In the genomic region with DNA sequence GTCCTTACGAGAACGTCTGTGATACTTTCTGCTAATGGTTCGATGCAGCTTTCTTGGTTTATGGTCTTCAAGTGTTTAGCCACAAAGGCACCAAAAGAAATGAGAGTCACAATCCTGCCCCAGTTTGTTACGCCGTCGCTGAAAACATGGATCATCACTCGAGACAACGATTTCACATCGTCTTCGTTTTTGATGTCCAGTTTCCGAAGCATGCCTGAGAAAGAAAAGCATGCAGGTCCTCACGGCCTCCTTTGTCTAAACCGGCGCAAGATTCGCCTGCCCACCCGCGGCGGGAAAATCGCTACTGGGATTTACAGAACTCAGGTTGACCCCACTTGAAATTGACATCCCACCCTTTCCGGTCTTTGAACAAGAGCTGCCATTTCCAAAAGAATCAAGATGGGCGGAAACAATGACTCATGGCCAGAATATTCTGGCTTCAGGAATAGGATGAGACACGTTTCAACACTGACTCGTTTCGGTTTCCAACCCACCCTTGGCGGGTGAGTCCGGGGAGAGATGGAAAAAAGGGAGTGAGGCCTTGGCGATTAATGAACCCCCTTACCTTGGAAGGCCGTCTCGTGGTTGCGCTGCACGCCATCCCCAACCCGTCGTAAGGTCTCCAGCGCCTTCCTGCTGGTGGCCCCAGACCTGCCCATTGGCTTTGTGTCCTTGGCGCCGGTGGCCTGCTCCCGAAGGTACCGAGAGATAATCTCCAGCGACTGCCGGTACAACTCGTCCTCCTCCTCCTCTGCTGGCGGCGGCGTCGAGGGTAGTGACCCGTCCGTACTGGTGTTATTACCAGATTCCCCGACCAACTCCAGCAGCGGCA, we compare ENCODE assay signal across 1 cellular context.
TF ChIP-seq lines count a peak whose summit lies in the region.

No MANE protein-coding gene starts in this region.

TF ChIP-seq in HepG2, 621 proteins besides CTCF, POLR2A, EP300 and RAD21 (continued from another document and continues in another):
- TF ChIP-seq EEA1 (CRISPR knock-in tag; IDR thresholded peaks at IDR 0.05; ENCODE audit: borderline replicate concordance) (peak; percentile 20; the same call in 1 of the 2 replicates), ELF3 (CRISPR knock-in tag; IDR thresholded peaks at IDR 0.05) (0 out of 2 replicates have a peak, but pooled peaks have one; percentile 8), HHEX (CRISPR knock-in tag; IDR thresholded peaks at IDR 0.05) (no peak), HNRNPK (IDR thresholded peaks at IDR 0.05; ENCODE audit: low read depth, low read length, poor library complexity, severe bottlenecking) (no peak), ZNF775 (CRISPR knock-in tag; IDR thresholded peaks at IDR 0.05; ENCODE audit: borderline replicate concordance) (no peak), SMAD1 (CRISPR knock-in tag; IDR thresholded peaks at IDR 0.05; ENCODE audit: borderline replicate concordance, low read depth) (no peak), THYN1 (CRISPR knock-in tag; IDR thresholded peaks at IDR 0.05; ENCODE audit: borderline replicate concordance, low read depth) (no peak), ZBTB42 (CRISPR knock-in tag; IDR thresholded peaks at IDR 0.05) (no peak), BRD4 (CRISPR knock-in tag; IDR thresholded peaks at IDR 0.05) (no peak), RFX1 (IDR thresholded peaks at IDR 0.05) (no peak), RNF2 (conservative IDR thresholded peaks at IDR 0.05; ENCODE audit: low read depth) (no peak), GPN1 (CRISPR knock-in tag; IDR thresholded peaks at IDR 0.05; ENCODE audit: borderline replicate concordance) (no peak), KDM3A (CRISPR knock-in tag; IDR thresholded peaks at IDR 0.05; ENCODE audit: low read depth) (no peak), NCOA5 (CRISPR knock-in tag; IDR thresholded peaks at IDR 0.05) (no peak), WIZ (CRISPR knock-in tag; IDR thresholded peaks at IDR 0.05) (no peak), HCFC1 (IDR thresholded peaks at IDR 0.05; ENCODE audit: low read depth, low read length) (no peak), ZNF567 (CRISPR knock-in tag; IDR thresholded peaks at IDR 0.05; ENCODE audit: borderline replicate concordance) (no peak), ZNF180 (CRISPR knock-in tag; IDR thresholded peaks at IDR 0.05; ENCODE audit: borderline replicate concordance, low read depth) (no peak), ZC3H13 (CRISPR knock-in tag; IDR thresholded peaks at IDR 0.05) (peak; percentile 22; the same call in 1 of the 2 replicates), ZNF160 (CRISPR knock-in tag; IDR thresholded peaks at IDR 0.05) (no peak), SOX6 (IDR thresholded peaks at IDR 0.05) (no peak), SOX6 (CRISPR knock-in tag; IDR thresholded peaks at IDR 0.05) (no peak), CENPT (CRISPR knock-in tag; IDR thresholded peaks at IDR 0.05; ENCODE audit: low read depth) (no peak), ZNF572 (CRISPR knock-in tag; IDR thresholded peaks at IDR 0.05) (0 out of 2 replicates have a peak, but pooled peaks have one; percentile 34), ZNF773 (CRISPR knock-in tag; IDR thresholded peaks at IDR 0.05; ENCODE audit: borderline replicate concordance) (no peak), SRY (CRISPR knock-in tag; IDR thresholded peaks at IDR 0.05) (no peak), NR2F2 (IDR thresholded peaks at IDR 0.05; ENCODE audit: borderline replicate concordance, low read depth) (no peak)
- TF ChIP-seq, protein P1, sequence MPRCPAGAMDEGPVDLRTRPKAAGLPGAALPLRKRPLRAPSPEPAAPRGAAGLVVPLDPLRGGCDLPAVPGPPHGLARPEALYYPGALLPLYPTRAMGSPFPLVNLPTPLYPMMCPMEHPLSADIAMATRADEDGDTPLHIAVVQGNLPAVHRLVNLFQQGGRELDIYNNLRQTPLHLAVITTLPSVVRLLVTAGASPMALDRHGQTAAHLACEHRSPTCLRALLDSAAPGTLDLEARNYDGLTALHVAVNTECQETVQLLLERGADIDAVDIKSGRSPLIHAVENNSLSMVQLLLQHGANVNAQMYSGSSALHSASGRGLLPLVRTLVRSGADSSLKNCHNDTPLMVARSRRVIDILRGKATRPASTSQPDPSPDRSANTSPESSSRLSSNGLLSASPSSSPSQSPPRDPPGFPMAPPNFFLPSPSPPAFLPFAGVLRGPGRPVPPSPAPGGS (CRISPR knock-in tag; IDR thresholded peaks at IDR 0.05), result no peak
- TF ChIP-seq, protein P2, sequence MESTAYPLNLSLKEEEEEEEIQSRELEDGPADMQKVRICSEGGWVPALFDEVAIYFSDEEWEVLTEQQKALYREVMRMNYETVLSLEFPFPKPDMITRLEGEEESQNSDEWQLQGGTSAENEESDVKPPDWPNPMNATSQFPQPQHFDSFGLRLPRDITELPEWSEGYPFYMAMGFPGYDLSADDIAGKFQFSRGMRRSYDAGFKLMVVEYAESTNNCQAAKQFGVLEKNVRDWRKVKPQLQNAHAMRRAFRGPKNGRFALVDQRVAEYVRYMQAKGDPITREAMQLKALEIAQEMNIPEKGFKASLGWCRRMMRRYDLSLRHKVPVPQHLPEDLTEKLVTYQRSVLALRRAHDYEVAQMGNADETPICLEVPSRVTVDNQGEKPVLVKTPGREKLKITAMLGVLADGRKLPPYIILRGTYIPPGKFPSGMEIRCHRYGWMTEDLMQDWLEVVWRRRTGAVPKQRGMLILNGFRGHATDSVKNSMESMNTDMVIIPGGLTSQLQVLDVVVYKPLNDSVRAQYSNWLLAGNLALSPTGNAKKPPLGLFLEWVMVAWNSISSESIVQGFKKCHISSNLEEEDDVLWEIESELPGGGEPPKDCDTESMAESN (CRISPR knock-in tag; conservative IDR thresholded peaks at IDR 0.05), result no peak
- TF ChIP-seq, protein P3, sequence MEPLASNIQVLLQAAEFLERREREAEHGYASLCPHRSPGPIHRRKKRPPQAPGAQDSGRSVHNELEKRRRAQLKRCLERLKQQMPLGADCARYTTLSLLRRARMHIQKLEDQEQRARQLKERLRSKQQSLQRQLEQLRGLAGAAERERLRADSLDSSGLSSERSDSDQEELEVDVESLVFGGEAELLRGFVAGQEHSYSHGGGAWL (CRISPR knock-in tag; IDR thresholded peaks at IDR 0.05), result no peak
- TF ChIP-seq, protein P4, sequence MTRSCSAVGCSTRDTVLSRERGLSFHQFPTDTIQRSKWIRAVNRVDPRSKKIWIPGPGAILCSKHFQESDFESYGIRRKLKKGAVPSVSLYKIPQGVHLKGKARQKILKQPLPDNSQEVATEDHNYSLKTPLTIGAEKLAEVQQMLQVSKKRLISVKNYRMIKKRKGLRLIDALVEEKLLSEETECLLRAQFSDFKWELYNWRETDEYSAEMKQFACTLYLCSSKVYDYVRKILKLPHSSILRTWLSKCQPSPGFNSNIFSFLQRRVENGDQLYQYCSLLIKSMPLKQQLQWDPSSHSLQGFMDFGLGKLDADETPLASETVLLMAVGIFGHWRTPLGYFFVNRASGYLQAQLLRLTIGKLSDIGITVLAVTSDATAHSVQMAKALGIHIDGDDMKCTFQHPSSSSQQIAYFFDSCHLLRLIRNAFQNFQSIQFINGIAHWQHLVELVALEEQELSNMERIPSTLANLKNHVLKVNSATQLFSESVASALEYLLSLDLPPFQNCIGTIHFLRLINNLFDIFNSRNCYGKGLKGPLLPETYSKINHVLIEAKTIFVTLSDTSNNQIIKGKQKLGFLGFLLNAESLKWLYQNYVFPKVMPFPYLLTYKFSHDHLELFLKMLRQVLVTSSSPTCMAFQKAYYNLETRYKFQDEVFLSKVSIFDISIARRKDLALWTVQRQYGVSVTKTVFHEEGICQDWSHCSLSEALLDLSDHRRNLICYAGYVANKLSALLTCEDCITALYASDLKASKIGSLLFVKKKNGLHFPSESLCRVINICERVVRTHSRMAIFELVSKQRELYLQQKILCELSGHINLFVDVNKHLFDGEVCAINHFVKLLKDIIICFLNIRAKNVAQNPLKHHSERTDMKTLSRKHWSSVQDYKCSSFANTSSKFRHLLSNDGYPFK (CRISPR knock-in tag; IDR thresholded peaks at IDR 0.05; ENCODE audit: borderline replicate concordance), result no peak
- TF ChIP-seq, protein P5, sequence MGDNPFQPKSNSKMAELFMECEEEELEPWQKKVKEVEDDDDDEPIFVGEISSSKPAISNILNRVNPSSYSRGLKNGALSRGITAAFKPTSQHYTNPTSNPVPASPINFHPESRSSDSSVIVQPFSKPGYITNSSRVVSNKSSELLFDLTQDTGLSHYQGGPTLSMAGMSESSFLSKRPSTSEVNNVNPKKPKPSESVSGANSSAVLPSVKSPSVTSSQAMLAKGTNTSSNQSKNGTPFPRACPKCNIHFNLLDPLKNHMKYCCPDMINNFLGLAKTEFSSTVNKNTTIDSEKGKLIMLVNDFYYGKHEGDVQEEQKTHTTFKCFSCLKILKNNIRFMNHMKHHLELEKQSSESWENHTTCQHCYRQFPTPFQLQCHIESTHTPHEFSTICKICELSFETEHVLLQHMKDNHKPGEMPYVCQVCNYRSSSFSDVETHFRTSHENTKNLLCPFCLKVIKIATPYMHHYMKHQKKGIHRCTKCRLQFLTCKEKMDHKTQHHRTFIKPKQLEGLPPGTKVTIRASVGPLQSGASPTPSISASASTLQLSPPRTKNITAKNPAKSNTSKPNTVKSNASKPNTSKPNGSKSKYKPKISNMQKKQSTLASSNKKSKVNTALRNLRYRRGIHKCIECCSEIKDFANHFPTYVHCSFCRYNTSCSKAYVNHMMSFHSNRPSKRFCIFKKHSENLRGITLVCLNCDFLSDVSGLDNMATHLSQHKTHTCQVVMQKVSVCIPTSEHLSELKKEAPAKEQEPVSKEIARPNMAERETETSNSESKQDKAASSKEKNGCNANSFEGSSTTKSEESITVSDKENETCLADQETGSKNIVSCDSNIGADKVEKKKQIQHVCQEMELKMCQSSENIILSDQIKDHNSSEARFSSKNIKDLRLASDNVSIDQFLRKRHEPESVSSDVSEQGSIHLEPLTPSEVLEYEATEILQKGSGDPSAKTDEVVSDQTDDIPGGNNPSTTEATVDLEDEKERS (CRISPR knock-in tag; IDR thresholded peaks at IDR 0.05), result no peak
- TF ChIP-seq, protein P6, sequence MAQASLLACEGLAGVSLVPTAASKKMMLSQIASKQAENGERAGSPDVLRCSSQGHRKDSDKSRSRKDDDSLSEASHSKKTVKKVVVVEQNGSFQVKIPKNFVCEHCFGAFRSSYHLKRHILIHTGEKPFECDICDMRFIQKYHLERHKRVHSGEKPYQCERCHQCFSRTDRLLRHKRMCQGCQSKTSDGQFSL (CRISPR knock-in tag; IDR thresholded peaks at IDR 0.05), result no peak
- TF ChIP-seq, protein P7, sequence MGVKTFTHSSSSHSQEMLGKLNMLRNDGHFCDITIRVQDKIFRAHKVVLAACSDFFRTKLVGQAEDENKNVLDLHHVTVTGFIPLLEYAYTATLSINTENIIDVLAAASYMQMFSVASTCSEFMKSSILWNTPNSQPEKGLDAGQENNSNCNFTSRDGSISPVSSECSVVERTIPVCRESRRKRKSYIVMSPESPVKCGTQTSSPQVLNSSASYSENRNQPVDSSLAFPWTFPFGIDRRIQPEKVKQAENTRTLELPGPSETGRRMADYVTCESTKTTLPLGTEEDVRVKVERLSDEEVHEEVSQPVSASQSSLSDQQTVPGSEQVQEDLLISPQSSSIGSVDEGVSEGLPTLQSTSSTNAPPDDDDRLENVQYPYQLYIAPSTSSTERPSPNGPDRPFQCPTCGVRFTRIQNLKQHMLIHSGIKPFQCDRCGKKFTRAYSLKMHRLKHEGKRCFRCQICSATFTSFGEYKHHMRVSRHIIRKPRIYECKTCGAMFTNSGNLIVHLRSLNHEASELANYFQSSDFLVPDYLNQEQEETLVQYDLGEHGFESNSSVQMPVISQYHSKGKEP (CRISPR knock-in tag; IDR thresholded peaks at IDR 0.05), result no peak
- TF ChIP-seq, protein P8, sequence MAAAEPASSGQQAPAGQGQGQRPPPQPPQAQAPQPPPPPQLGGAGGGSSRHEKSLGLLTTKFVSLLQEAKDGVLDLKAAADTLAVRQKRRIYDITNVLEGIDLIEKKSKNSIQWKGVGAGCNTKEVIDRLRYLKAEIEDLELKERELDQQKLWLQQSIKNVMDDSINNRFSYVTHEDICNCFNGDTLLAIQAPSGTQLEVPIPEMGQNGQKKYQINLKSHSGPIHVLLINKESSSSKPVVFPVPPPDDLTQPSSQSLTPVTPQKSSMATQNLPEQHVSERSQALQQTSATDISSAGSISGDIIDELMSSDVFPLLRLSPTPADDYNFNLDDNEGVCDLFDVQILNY (CRISPR knock-in tag; conservative IDR thresholded peaks at IDR 0.05), result no peak
- TF ChIP-seq, protein P9, sequence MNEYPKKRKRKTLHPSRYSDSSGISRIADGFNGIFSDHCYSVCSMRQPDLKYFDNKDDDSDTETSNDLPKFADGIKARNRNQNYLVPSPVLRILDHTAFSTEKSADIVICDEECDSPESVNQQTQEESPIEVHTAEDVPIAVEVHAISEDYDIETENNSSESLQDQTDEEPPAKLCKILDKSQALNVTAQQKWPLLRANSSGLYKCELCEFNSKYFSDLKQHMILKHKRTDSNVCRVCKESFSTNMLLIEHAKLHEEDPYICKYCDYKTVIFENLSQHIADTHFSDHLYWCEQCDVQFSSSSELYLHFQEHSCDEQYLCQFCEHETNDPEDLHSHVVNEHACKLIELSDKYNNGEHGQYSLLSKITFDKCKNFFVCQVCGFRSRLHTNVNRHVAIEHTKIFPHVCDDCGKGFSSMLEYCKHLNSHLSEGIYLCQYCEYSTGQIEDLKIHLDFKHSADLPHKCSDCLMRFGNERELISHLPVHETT (CRISPR knock-in tag; conservative IDR thresholded peaks at IDR 0.05), result no peak
- TF ChIP-seq, protein P10, sequence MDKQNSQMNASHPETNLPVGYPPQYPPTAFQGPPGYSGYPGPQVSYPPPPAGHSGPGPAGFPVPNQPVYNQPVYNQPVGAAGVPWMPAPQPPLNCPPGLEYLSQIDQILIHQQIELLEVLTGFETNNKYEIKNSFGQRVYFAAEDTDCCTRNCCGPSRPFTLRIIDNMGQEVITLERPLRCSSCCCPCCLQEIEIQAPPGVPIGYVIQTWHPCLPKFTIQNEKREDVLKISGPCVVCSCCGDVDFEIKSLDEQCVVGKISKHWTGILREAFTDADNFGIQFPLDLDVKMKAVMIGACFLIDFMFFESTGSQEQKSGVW (CRISPR knock-in tag; IDR thresholded peaks at IDR 0.05; ENCODE audit: borderline replicate concordance), result no peak
- TF ChIP-seq, protein P11, sequence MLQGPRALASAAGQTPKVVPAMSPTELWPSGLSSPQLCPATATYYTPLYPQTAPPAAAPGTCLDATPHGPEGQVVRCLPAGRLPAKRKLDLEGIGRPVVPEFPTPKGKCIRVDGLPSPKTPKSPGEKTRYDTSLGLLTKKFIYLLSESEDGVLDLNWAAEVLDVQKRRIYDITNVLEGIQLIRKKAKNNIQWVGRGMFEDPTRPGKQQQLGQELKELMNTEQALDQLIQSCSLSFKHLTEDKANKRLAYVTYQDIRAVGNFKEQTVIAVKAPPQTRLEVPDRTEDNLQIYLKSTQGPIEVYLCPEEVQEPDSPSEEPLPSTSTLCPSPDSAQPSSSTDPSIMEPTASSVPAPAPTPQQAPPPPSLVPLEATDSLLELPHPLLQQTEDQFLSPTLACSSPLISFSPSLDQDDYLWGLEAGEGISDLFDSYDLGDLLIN (CRISPR knock-in tag; IDR thresholded peaks at IDR 0.05; ENCODE audit: borderline replicate concordance), result no peak
- TF ChIP-seq, protein P12, sequence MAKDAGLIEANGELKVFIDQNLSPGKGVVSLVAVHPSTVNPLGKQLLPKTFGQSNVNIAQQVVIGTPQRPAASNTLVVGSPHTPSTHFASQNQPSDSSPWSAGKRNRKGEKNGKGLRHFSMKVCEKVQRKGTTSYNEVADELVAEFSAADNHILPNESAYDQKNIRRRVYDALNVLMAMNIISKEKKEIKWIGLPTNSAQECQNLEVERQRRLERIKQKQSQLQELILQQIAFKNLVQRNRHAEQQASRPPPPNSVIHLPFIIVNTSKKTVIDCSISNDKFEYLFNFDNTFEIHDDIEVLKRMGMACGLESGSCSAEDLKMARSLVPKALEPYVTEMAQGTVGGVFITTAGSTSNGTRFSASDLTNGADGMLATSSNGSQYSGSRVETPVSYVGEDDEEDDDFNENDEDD (CRISPR knock-in tag; IDR thresholded peaks at IDR 0.05; ENCODE audit: borderline replicate concordance), result 0 out of 2 replicates have a peak, but pooled peaks have one; percentile 3
- TF ChIP-seq, protein P13, sequence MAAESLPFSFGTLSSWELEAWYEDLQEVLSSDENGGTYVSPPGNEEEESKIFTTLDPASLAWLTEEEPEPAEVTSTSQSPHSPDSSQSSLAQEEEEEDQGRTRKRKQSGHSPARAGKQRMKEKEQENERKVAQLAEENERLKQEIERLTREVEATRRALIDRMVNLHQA (CRISPR knock-in tag; IDR thresholded peaks at IDR 0.05), result no peak
